7 cellular contexts compared by ENCODE assay signal in genomic region chr1:14924012-14924452, GRCh38.
DNase-seq lines count a peak whose midpoint lies in the region; ATAC-seq and TF ChIP-seq lines count a peak whose summit lies in the region.

No MANE protein-coding gene starts in this region.

- ATAC-seq in GM21723 (IDR thresholded peaks at IDR 0.05; ENCODE audit: unreplicated experiment) = no peak

- H2AFZ ChIP-seq in neuron (ENCODE audit: low read depth, low read length) = no peak overlapping the region

- H3K27me3 ChIP-seq in neuron (ENCODE audit: insufficient read depth, low read length) = no peaks in the 10 kb centered on the region

- H3K36me3 ChIP-seq in neuron (ENCODE audit: insufficient read depth, low read length) = no peaks in the 10 kb centered on the region

- no peak for TF ChIP-seq CTCF in GM13977 (IDR thresholded peaks at IDR 0.05; ENCODE audit: extremely low read depth, insufficient read depth, missing control alignments)
- no peak for TF ChIP-seq CTCF in foreskin fibroblast (IDR thresholded peaks at IDR 0.05; ENCODE audit: low read depth, low read length)

- in situ Hi-C loops in GM13977 (cut with MboI; ENCODE audit: low pct_unique_long_range_greater_than_20kb, low sequenced_read_pairs, unreplicated experiment) = no loop called here

- H3K4me3 ChIP-seq in foreskin fibroblast (ENCODE audit: low read depth in 1 of 2, low read length in 2 of 2) (peak overlapping the region; percentile 77 to 82), neuron (ENCODE audit: low read length) (peak overlapping the region; percentile 56)

- DNase-seq in GM13977 (ENCODE audit: low spot score) (peak; percentile 89), NCI-H2227 treated with DMSO at 0.1 percent for 48 hours (lab: John Stamatoyannopoulos, UW) (peak; percentile 19), activated T-helper 1 cell treated with Interleukin-2 at 50 U/mL for 16 hours (ENCODE audit: low read depth) (peak; percentile 9), foreskin fibroblast (peak; percentile 58 to 80), DMS53 (lab: John Stamatoyannopoulos, UW) (no peak)

- H3K4me1 ChIP-seq in neuron (ENCODE audit: insufficient read depth, low read length) = peaks cover 12% of the 10 kb centered on the region

- no peaks in the 10 kb centered on the region for H3K9me3 ChIP-seq in neuron (ENCODE audit: low read length)
